ENCODE assay signal across 8 cellular contexts in genomic region chr10:128211953-128212727, GRCh38.
DNase-seq lines count a peak whose midpoint lies in the region; ATAC-seq, FAIRE-seq and TF ChIP-seq lines count a peak whose summit lies in the region.

No MANE protein-coding gene starts in this region.

- DNase-seq in DND-41 (peak; percentile 84), RCC 7860 (ENCODE audit: low spot score) (peak; percentile 47), activated T-helper 1 cell treated with Interleukin-2 at 50 U/mL for 16 hours (ENCODE audit: low read depth) (peak; percentile 74), fibroblast of the aortic adventitia (ENCODE audit: low read depth) (peak; percentile 31), neuronal stem cell (ENCODE audit: low spot score) (peak; percentile 86), stomach (peak; percentile 91)

- no peak overlapping the region for H2BK120ac ChIP-seq in neuronal stem cell (ENCODE audit: low read depth, low read length)

- no peak overlapping the region for H3K23ac ChIP-seq in neuronal stem cell (ENCODE audit: low read depth, low read length, poor library complexity)

- H4K91ac ChIP-seq in neuronal stem cell (ENCODE audit: low read depth, low read length, poor library complexity) = no peak overlapping the region

- H3K4me2 ChIP-seq in DND-41 (ENCODE audit: insufficient read depth, low read length) (peak overlapping the region; percentile 72), neuronal stem cell (ENCODE audit: insufficient read depth, low read length, poor library complexity, severe bottlenecking) (peak overlapping the region; percentile 41)

- H3K9me3 ChIP-seq in DND-41 (ENCODE audit: insufficient read depth, low read length, severe bottlenecking) (no peaks in the 10 kb centered on the region), neuronal stem cell (replicated peaks in 1 of 2; ENCODE audit: control insufficient read depth in 2 of 2, insufficient read depth in 1 of 2, low read depth in 1 of 2, low read length in 2 of 2) (no peaks in the 10 kb centered on the region), stomach (no peaks in the 10 kb centered on the region)

- H3K27ac ChIP-seq in DND-41 (ENCODE audit: low read length) = peak overlapping the region; percentile 53
- no peak overlapping the region for H3K27ac ChIP-seq in neuronal stem cell (replicated peaks; ENCODE audit: low read length)
- no peak overlapping the region for H3K27ac ChIP-seq in stomach

- H3K4me1 ChIP-seq in DND-41 (ENCODE audit: insufficient read depth, low read length) = peaks cover 15% of the 10 kb centered on the region
- H3K4me1 ChIP-seq in neuronal stem cell (ENCODE audit: control insufficient read depth in 2 of 2, insufficient read depth in 1 of 2, low read depth in 1 of 2, low read length in 2 of 2) = peaks cover 0 to 15% of the 10 kb centered on the region in 2 donors
- H3K4me1 ChIP-seq in stomach = peaks cover 4 to 27% (median 15%) of the 10 kb centered on the region in 4 donors

- no peak for FAIRE-seq in RCC 7860 (lab: Jason Lieb, UNC)

- H3K14ac ChIP-seq in neuronal stem cell (ENCODE audit: low read length) = no peak overlapping the region

- no peaks in the 10 kb centered on the region for H3K79me2 ChIP-seq in DND-41 (ENCODE audit: insufficient read depth, low read length)

- H2AFZ ChIP-seq in DND-41 (ENCODE audit: low read depth, low read length) (peak overlapping the region; percentile 72), neuronal stem cell (ENCODE audit: low read length) (peak overlapping the region; percentile 84)

- no CpG with 5 or more reads among the region's 32 CpGs for WGBS in neuronal stem cell (ENCODE audit: extremely low coverage in 2 of 2, insufficient read length in 2 of 2, insufficient replicate concordance in 1 of 2), 2 donors
- WGBS in stomach, 5 donors = 20 to 50% (median 22%) methylated on average over 12 to 32 of the region's 32 CpGs

- H3K27me3 ChIP-seq in DND-41 (ENCODE audit: insufficient read depth, low read length, poor library complexity) (no peaks in the 10 kb centered on the region), neuronal stem cell (ENCODE audit: control insufficient read depth in 3 of 3, insufficient read depth in 3 of 3, low read depth in 1 of 3, low read length in 3 of 3) (peaks cover 0 to 30% (median 18%) of the 10 kb centered on the region in 3 experiments), stomach (peaks cover 0 to 12% (median 0%) of the 10 kb centered on the region in 3 donors)

- no peak overlapping the region for H3K4ac ChIP-seq in neuronal stem cell (ENCODE audit: low read length)

- intact Hi-C loops in stomach (cut with DNase I; ENCODE audit: low total_unique reads) = no loop called here

- H2BK5ac ChIP-seq in neuronal stem cell (ENCODE audit: low read length) = no peak overlapping the region

- H3K4me3 ChIP-seq in DND-41 (ENCODE audit: low read depth in 1 of 2, low read length in 2 of 2) (peak overlapping the region; percentile 18 to 58; a peak in 3 of 4 replicates), fibroblast of the aortic adventitia (ENCODE audit: low read depth, low read length) (peak overlapping the region; percentile 40), neuronal stem cell (ENCODE audit: low read length in 2 of 2) (peak overlapping the region in 1 of 2 donors; percentile 38), stomach (peak overlapping the region in 3 of 4 donors; percentile 25 to 36 (median 28))

- no peak for TF ChIP-seq EP300 in Ishikawa (IDR thresholded peaks at IDR 0.05; ENCODE audit: borderline replicate concordance)
- no peak for TF ChIP-seq EP300 in stomach (IDR thresholded peaks at IDR 0.05)

- H2BK12ac ChIP-seq in neuronal stem cell (ENCODE audit: low read length) = peak overlapping the region; percentile 17

- H3K9ac ChIP-seq in DND-41 (ENCODE audit: low read depth, low read length) (peak overlapping the region; percentile 35), neuronal stem cell (ENCODE audit: low read depth, low read length, poor library complexity) (peak overlapping the region; percentile 50)

- peak; percentile 93 for TF ChIP-seq CTCF in DND-41 (IDR thresholded peaks at IDR 0.05; ENCODE audit: borderline replicate concordance, extremely low read depth, low read length, poor library complexity, severe bottlenecking)
- peak; percentile 63 for TF ChIP-seq CTCF in fibroblast of the aortic adventitia (IDR thresholded peaks at IDR 0.05; ENCODE audit: insufficient read depth, low read length)
- TF ChIP-seq CTCF in stomach (IDR thresholded peaks at IDR 0.05) = peak in 5 of 7 experiments; percentile 47 to 92 (median 91)

- no peaks in the 10 kb centered on the region for H4K20me1 ChIP-seq in DND-41 (ENCODE audit: insufficient read depth, low read length)

- no peaks in the 10 kb centered on the region for H3K79me1 ChIP-seq in neuronal stem cell (ENCODE audit: low read depth, low read length)

- no peak overlapping the region for H4K8ac ChIP-seq in neuronal stem cell (ENCODE audit: low read depth, low read length)

- peak; percentile 98 for ATAC-seq in DND-41 (ENCODE audit: insufficient read depth, low read depth)
- peak; percentile 95 for ATAC-seq in GM21723 (IDR thresholded peaks at IDR 0.05; ENCODE audit: unreplicated experiment)

- H3K18ac ChIP-seq in neuronal stem cell (ENCODE audit: low read length) = peak overlapping the region; percentile 78

- TF ChIP-seq RAD21 in Ishikawa (IDR thresholded peaks at IDR 0.05; ENCODE audit: low read depth) = peak; percentile 49; the same call in 1 of the 2 replicates

- H3K36me3 ChIP-seq in DND-41 (ENCODE audit: insufficient read depth, low read length) (no peaks in the 10 kb centered on the region), neuronal stem cell (replicated peaks in 1 of 2; ENCODE audit: control insufficient read depth in 2 of 2, insufficient read depth in 2 of 2, low read length in 2 of 2) (no peaks in the 10 kb centered on the region), stomach (no peaks in the 10 kb centered on the region)

- H2BK15ac ChIP-seq in neuronal stem cell (ENCODE audit: low read length) = no peak overlapping the region

- no peak for TF ChIP-seq POLR2A in stomach (IDR thresholded peaks at IDR 0.05)

- no peak overlapping the region for H2AK5ac ChIP-seq in neuronal stem cell (ENCODE audit: low read depth, low read length)

TF ChIP-seq in Ishikawa, 13 proteins besides CTCF, POLR2A, EP300 and RAD21:
- TF ChIP-seq TAF1 (IDR thresholded peaks at IDR 0.05; ENCODE audit: low read depth) (no peak), MAX (IDR thresholded peaks at IDR 0.05) (peak; percentile 53; the same call in 1 of the 2 replicates)

Comparison
In these comparisons a context has a peak if more than half of its experiments do, and no peak if none do; other contexts are left out.
1. DNase-seq: peak in every context shown above with its lines; median percentile 91 in stomach; 86 in neuronal stem cell; 84 in DND-41; 74 in activated T-helper 1 cell treated with Interleukin-2 at 50 U/mL for 16 hours; 47 in RCC 7860; 31 in fibroblast of the aortic adventitia.